Comparison of ENCODE assay signal across 33 cellular contexts in the genomic region with DNA sequence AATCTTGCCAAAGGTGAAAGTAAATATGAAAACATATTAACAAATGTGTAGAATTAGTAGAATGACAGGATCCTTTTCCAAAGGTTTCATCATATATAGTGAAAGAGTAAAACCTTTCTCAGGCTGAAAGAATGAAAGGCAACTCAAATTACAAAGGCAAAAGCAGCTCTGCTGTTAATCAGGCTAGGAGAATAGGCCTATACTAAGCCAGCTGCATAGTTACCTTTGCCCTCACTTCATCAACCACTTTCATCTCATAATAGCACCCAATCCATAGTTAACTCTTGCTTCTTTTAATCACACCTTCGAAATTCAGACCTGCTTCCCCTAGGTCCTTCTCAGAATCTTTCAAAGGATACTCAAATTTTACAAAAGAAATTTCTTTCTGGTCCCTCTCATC.
"Had no signal": no experiment of that assay in that cellular context is flagged by ENCODE, and none has a peak within 500 bp of the region (broad histone marks: within the 10 kb centered on the region; RNA-seq: fewer than 3 reads in every experiment).

No MANE protein-coding gene starts in this region.

- H3K9me3 Mint-ChIP-seq: memory B cell had no signal

- H3K4me3 Mint-ChIP-seq: activated CD4-positive, alpha-beta memory T cell treated with anti-CD3 and anti-CD28 coated beads for 36 hours; activated CD4-positive, alpha-beta T cell treated with anti-CD3 and anti-CD28 coated beads, Interleukin-2, amount 10 ng/mL, durations not matched to agents 24 days and 14 days; activated naive CD4-positive, alpha-beta T cell treated with anti-CD3 and anti-CD28 coated beads for 36 hours; activated naive CD8-positive, alpha-beta T cell treated with anti-CD3 and anti-CD28 coated beads for 36 hours; activated T-helper 1 cell treated with anti-CD3 and anti-CD28 coated beads, Interleukin-12 subunit alpha, Interleukin-12 subunit beta, Interleukin-2, Interleukin-4 antibody, amounts not matched to agents 30 ng/mL and 10 ng/mL and 1 ng/mL, durations not matched to agents 14 hours and 24 hours and 36 hours; dendritic cell treated with granulocyte-macrophage colony-stimulating factor and Interleukin-4, amounts not matched to agents 40 ng/mL and 50 ng/mL, for 4 days; endodermal cell; memory B cell; natural killer cell; T-helper 17 cell had no signal

- H3K4me1 ChIP-seq: adrenal gland, ascending aorta, pancreas, prostate gland, sigmoid colon, suprapubic skin, tibial nerve had no signal

- DNase-seq: activated CD4-positive, alpha-beta memory T cell treated with anti-CD3 and anti-CD28 coated beads for 36 hours; activated CD4-positive, alpha-beta T cell treated with anti-CD3 and anti-CD28 coated beads, Interleukin-2, amount 10 ng/mL, durations not matched to agents 24 days and 14 days; activated CD4-positive, CD25-positive, alpha-beta regulatory T cell treated with anti-CD3 and anti-CD28 coated beads, Interleukin-2, amount 50 U/mL, for 72 hours; activated CD8-positive, alpha-beta memory T cell treated with anti-CD3 and anti-CD28 coated beads, Interleukin-2, amount 50 U/mL, for 4 hours; activated effector memory CD4-positive, alpha-beta T cell treated with anti-CD3 and anti-CD28 coated beads, Interleukin-2, amount 50 U/mL, for 16 hours; activated naive CD4-positive, alpha-beta T cell treated with anti-CD3 and anti-CD28 coated beads for 36 hours; activated naive CD8-positive, alpha-beta T cell treated with anti-CD3 and anti-CD28 coated beads for 36 hours; activated T-cell treated with anti-CD3 and anti-CD28 coated beads, Interleukin-2, amount 50 U/mL, for 1 hour; adrenal gland; endodermal cell; foreskin fibroblast; head of caudate nucleus; hippocampal formation; natural killer cell; nucleus accumbens; pancreas; retina; sigmoid colon; stimulated activated CD4-positive, alpha-beta T cell treated with anti-CD3 and anti-CD28 coated beads, Interleukin-15, amount 100 ng/mL, for 24 hours; stimulated activated CD4-positive, alpha-beta T cell treated with anti-CD3 and anti-CD28 coated beads, Interleukin-2, amount 100 ng/mL, for 24 hours; stimulated activated naive CD4-positive, alpha-beta T cell; T-helper 17 cell; T1000; WERI-Rb-1 had no signal

- H3K4me1 Mint-ChIP-seq: activated CD4-positive, alpha-beta T cell treated with anti-CD3 and anti-CD28 coated beads, Interleukin-2, amount 10 ng/mL, durations not matched to agents 24 days and 14 days; activated naive CD8-positive, alpha-beta T cell treated with anti-CD3 and anti-CD28 coated beads for 36 hours; memory B cell; natural killer cell; T-helper 17 cell had no signal

- H3K27me3 Mint-ChIP-seq: activated CD4-positive, alpha-beta memory T cell treated with anti-CD3 and anti-CD28 coated beads for 36 hours; activated CD4-positive, alpha-beta T cell treated with anti-CD3 and anti-CD28 coated beads, Interleukin-2, amount 10 ng/mL, durations not matched to agents 24 days and 14 days; activated naive CD8-positive, alpha-beta T cell treated with anti-CD3 and anti-CD28 coated beads for 36 hours; dendritic cell treated with granulocyte-macrophage colony-stimulating factor and Interleukin-4, amounts not matched to agents 40 ng/mL and 50 ng/mL, for 4 days; memory B cell; T-helper 17 cell had no signal

- ATAC-seq: esophagus mucosa, natural killer cell, pancreas, T-helper 17 cell had no signal

- H3K9me3 ChIP-seq: adrenal gland, ascending aorta, pancreas, prostate gland had no signal

- H3K27me3 ChIP-seq: adrenal gland, ascending aorta, pancreas, sigmoid colon, suprapubic skin, tibial nerve had no signal

- H3K27ac ChIP-seq: adrenal gland, ascending aorta, pancreas, prostate gland, sigmoid colon, suprapubic skin, tibial nerve, WERI-Rb-1 had no signal

- H3K27ac Mint-ChIP-seq: activated CD4-positive, alpha-beta memory T cell treated with anti-CD3 and anti-CD28 coated beads for 36 hours; activated CD4-positive, alpha-beta T cell treated with anti-CD3 and anti-CD28 coated beads, Interleukin-2, amount 10 ng/mL, durations not matched to agents 24 days and 14 days; activated naive CD4-positive, alpha-beta T cell treated with anti-CD3 and anti-CD28 coated beads for 36 hours; activated naive CD8-positive, alpha-beta T cell treated with anti-CD3 and anti-CD28 coated beads for 36 hours; activated T-helper 1 cell treated with anti-CD3 and anti-CD28 coated beads, Interleukin-12 subunit alpha, Interleukin-12 subunit beta, Interleukin-2, Interleukin-4 antibody, amounts not matched to agents 30 ng/mL and 10 ng/mL and 1 ng/mL, durations not matched to agents 14 hours and 24 hours and 36 hours; dendritic cell treated with granulocyte-macrophage colony-stimulating factor and Interleukin-4, amounts not matched to agents 40 ng/mL and 50 ng/mL, for 4 days; endodermal cell; memory B cell; natural killer cell; T-helper 17 cell had no signal

- H3K36me3 Mint-ChIP-seq: activated CD4-positive, alpha-beta memory T cell treated with anti-CD3 and anti-CD28 coated beads for 36 hours; activated naive CD8-positive, alpha-beta T cell treated with anti-CD3 and anti-CD28 coated beads for 36 hours; brain; memory B cell had no signal

- H3K4me3 ChIP-seq: adrenal gland, ascending aorta, pancreas, prostate gland, sigmoid colon, suprapubic skin, tibial nerve had no signal

- H3K36me3 ChIP-seq: adrenal gland, ascending aorta, pancreas, prostate gland, sigmoid colon, suprapubic skin, tibial nerve, WERI-Rb-1 had no signal
